In the genomic region with DNA sequence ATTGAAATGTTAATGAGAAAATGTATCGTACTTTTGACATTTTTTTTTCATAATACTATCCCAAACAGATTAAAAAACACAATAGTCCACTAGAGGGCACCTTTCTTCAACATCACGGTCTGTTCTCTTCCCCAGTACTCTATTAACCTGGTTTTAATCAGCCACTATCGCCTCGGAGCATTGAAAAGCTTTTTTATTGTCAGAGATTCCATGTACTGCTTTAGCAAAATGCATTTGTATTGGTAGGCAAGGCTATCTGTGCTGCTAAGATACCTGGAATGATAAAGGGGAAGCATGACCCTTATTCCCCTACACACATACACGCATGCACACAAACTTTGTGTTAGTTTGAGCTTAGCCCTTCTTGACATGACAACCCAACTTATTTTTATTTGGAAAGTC, we compare ENCODE assay signal across 8 cellular contexts. TPM values are rescaled to one million over a fixed set of nuclear protein-coding genes. Genes with fewer than 3 reads are reported as not detected.
DNase-seq lines count a peak whose midpoint lies in the region; FAIRE-seq and TF ChIP-seq lines count a peak whose summit lies in the region.

No MANE protein-coding gene starts in this region.

- peak overlapping the region in 1 of 2 donors; percentile 10 for H3K9ac ChIP-seq in kidney (ENCODE audit: low read length in 2 of 2)

- H3K4me3 ChIP-seq in ascending aorta (no peak overlapping the region), kidney (ENCODE audit: low read length in 2 of 2) (peak overlapping the region; percentile 17 to 25)

- FAIRE-seq in kidney (lab: Jason Lieb, UNC), result peak; percentile 95
- no peak for FAIRE-seq in urothelium cell line (lab: Jason Lieb, UNC)

- no peaks in the 10 kb centered on the region for H3K36me3 ChIP-seq in ascending aorta
- no peaks in the 10 kb centered on the region for H3K36me3 ChIP-seq in kidney (ENCODE audit: control insufficient read depth in 1 of 2, insufficient read depth in 2 of 2, low read length in 2 of 2)

- H3K27me3 ChIP-seq in ascending aorta, result no peaks in the 10 kb centered on the region

- CTCF ChIA-PET in HEK293T (lab: Yijun Ruan, JAX), result interaction anchor here (0.5 to 1.4 kb wide), 12 partner anchors 9 to 1039 kb away, joined by 3 to 9 read pairs (median 4); no protein-coding TSS in a partner anchor

- intact Hi-C loops in ascending aorta (cut with DNase I), result loop anchor here (5.0 kb wide), 2 partner anchors 54 to 179 kb away; no protein-coding TSS in a partner anchor
- intact Hi-C loops in kidney (cut with DNase I), result no loop called here

- H3K4me1 ChIP-seq in ascending aorta, result peaks cover 5 to 28% of the 10 kb centered on the region in 2 donors
- H3K4me1 ChIP-seq in kidney (ENCODE audit: control insufficient read depth in 1 of 2, insufficient read depth in 1 of 2, low read depth in 1 of 2, low read length in 2 of 2), result peaks cover 8 to 12% of the 10 kb centered on the region in 2 donors

- POLR2A ChIA-PET in HEK293T (lab: Yijun Ruan, JAX), result no interaction called here

- H3K9me3 ChIP-seq in ascending aorta (no peaks in the 10 kb centered on the region), kidney (ENCODE audit: control insufficient read depth in 1 of 2, low read length in 2 of 2) (no peaks in the 10 kb centered on the region)

- TF ChIP-seq CTCF in ascending aorta (IDR thresholded peaks at IDR 0.05) (peak in 2 of 3 experiments; percentile 43 to 51), kidney (IDR thresholded peaks at IDR 0.05; ENCODE audit: borderline replicate concordance, extremely low read depth, insufficient read depth) (peak; percentile 35)

- peak; percentile 49 for DNase-seq in DMS79 (lab: John Stamatoyannopoulos, UW)
- DNase-seq in HEK293T (ENCODE audit: extremely low spot score), result peak; percentile 45
- DNase-seq in NCI-H2171 treated with DMSO at 0.1 percent for 48 hours (lab: John Stamatoyannopoulos, UW), result peak; percentile 94
- DNase-seq in ascending aorta (ENCODE audit: low spot score in 2 of 2), result no peak
- no peak for DNase-seq in kidney
- DNase-seq in urothelium cell line (ENCODE audit: low spot score), result peak; percentile 23
- no peak for DNase-seq in activated CD4-positive, alpha-beta T cell treated with anti-CD3 and anti-CD28 coated beads for 48 hours
- no peak for DNase-seq in epidermal melanocyte (ENCODE audit: insufficient read length, low spot score)

- H3K27ac ChIP-seq in ascending aorta, result no peak overlapping the region
- no peak overlapping the region for H3K27ac ChIP-seq in kidney (ENCODE audit: low read depth in 2 of 2, low read length in 2 of 2)

TF ChIP-seq in HEK293T, 16 proteins besides CTCF, POLR2A, EP300 and RAD21:
- TF ChIP-seq ARNT (IDR thresholded peaks at IDR 0.05) (no peak), FOXA1 (IDR thresholded peaks at IDR 0.05) (no peak), LEF1 (IDR thresholded peaks at IDR 0.05; ENCODE audit: borderline replicate concordance) (no peak), NFRKB (IDR thresholded peaks at IDR 0.05) (no peak), CTBP1 (IDR thresholded peaks at IDR 0.05; ENCODE audit: borderline replicate concordance) (no peak), HDGF (IDR thresholded peaks at IDR 0.05; ENCODE audit: borderline replicate concordance) (no peak), ELF4 (IDR thresholded peaks at IDR 0.05) (no peak), SUZ12 (IDR thresholded peaks at IDR 0.05) (no peak), TARDBP (IDR thresholded peaks at IDR 0.05) (no peak), FOXK2 (IDR thresholded peaks at IDR 0.05) (no peak), L3MBTL2 (conservative IDR thresholded peaks at IDR 0.05) (no peak), FOXM1 (IDR thresholded peaks at IDR 0.05; ENCODE audit: borderline replicate concordance) (no peak)
- TF ChIP-seq, protein P1, sequence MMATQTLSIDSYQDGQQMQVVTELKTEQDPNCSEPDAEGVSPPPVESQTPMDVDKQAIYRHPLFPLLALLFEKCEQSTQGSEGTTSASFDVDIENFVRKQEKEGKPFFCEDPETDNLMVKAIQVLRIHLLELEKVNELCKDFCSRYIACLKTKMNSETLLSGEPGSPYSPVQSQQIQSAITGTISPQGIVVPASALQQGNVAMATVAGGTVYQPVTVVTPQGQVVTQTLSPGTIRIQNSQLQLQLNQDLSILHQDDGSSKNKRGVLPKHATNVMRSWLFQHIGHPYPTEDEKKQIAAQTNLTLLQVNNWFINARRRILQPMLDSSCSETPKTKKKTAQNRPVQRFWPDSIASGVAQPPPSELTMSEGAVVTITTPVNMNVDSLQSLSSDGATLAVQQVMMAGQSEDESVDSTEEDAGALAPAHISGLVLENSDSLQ (IDR thresholded peaks at IDR 0.05), result no peak

RNA-seq across cellular contexts. Expression of a gene that starts 11.1 kb away (rescaled TPM):
- total RNA-seq in ascending aorta (11.7 TPM), kidney (4.9 TPM)
- polyA plus RNA-seq in kidney (ENCODE audit: insufficient read depth, low read depth, low replicate concordance), result 9.4 TPM

Comparison
In these comparisons a context has a peak if more than half of its experiments do, and no peak if none do; other contexts are left out.
1. DNase-seq: peak in DMS79 (single experiment), HEK293T (single experiment), NCI-H2171 treated with DMSO at 0.1 percent for 48 hours (single experiment) and urothelium cell line (single experiment); none in ascending aorta (0 of 2), kidney (single experiment), activated CD4-positive, alpha-beta T cell treated with anti-CD3 and anti-CD28 coated beads for 48 hours (single experiment) and epidermal melanocyte (single experiment).
2. H3K4me3 ChIP-seq: peak in kidney (2 of 2); none in ascending aorta (0 of 2).